9 cellular contexts compared by ENCODE assay signal in the genomic region with DNA sequence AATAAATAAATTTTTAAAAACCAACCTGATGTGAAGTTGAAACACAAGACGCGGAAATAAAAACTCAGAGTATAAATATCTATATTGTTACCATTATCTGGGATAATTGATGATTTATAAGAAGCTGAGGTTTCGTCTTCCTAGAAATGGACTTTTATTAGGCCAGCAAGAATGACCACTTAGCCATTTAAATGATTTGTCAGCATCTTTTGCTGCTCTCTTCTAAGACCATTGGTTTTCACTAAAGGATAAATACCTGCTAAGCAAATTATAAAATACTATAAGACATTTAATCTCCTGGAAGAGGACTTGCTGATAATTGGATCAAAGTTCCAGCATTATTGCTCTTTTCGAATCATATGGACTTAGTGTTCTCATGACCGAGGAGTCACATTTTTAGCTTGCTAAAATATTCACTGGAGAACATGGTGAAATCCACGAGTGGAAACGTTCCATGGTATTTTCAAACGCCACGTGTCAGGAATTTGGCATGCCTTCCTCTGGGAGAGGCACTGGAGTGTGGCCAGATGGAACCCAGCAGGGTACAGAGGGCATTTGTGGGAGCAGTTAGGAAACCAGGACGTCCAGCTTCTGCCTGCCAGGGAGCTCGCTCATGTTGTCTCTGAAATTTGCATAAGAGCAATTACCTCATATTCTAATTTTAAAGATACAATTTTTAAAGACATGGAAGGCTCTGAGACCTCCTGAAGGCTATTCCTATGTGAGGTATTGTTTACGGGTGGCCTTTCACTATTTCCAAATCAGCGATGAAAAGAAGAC. TPM values are rescaled to one million over a fixed set of nuclear protein-coding genes. Genes with fewer than 3 reads are reported as not detected.
DNase-seq lines count a peak whose midpoint lies in the region; ATAC-seq, FAIRE-seq and TF ChIP-seq lines count a peak whose summit lies in the region.
"Had no signal": no experiment of that assay in that cellular context is flagged by ENCODE, and none has a peak within 500 bp of the region (broad histone marks: within the 10 kb centered on the region; RNA-seq: fewer than 3 reads in every experiment).

No MANE protein-coding gene starts in this region.

- TF ChIP-seq POLR2A in H54 (IDR thresholded peaks at IDR 0.05; ENCODE audit: low read depth, low read length) = no peak

- H3K27me3 ChIP-seq in osteoblast (ENCODE audit: insufficient read depth, low read length) = no peaks in the 10 kb centered on the region

- no peaks in the 10 kb centered on the region for H4K20me1 ChIP-seq in osteoblast (ENCODE audit: insufficient read depth, low read length)

- no peaks in the 10 kb centered on the region for H3K36me3 ChIP-seq in osteoblast (ENCODE audit: insufficient read depth, low read length)

- POLR2A ChIA-PET in T-cell (lab: Charles Lee) = no interaction called here

- intact Hi-C loops in CD14-positive monocyte (cut with micrococcal nuclease) = loop anchor here in 1 of 2 donors (5.0 kb wide), 1 partner anchor 42 kb away; a partner anchor contains a TSS

- no peak for ATAC-seq in T-cell (replicated peaks in 1 of 4)
- ATAC-seq in GM21825 (IDR thresholded peaks at IDR 0.05; ENCODE audit: unreplicated experiment) = no peak
- no peak for ATAC-seq in GM18909 (IDR thresholded peaks at IDR 0.05; ENCODE audit: poor library complexity, unreplicated experiment)

- H3K79me2 ChIP-seq in osteoblast (ENCODE audit: insufficient read depth, low read length) = no peaks in the 10 kb centered on the region

- CTCF ChIA-PET in T-cell (lab: Charles Lee) = interaction anchor here in 1 of 2 donors (0.6 to 1.1 kb wide), 4 partner anchors 9 to 125 kb away, joined by 3 to 4 read pairs (median 4); no protein-coding TSS in a partner anchor

- peak overlapping the region; percentile 37 for H3K27ac ChIP-seq in osteoblast (ENCODE audit: low read depth, low read length)
- H3K27ac ChIP-seq: KMS-11 had no signal

- TF ChIP-seq CTCF in CD14-positive monocyte (IDR thresholded peaks at IDR 0.05) (no peak), osteoblast (IDR thresholded peaks at IDR 0.05; ENCODE audit: extremely low read depth, low read depth, low read length) (no peak)

- H3K4me3 Mint-ChIP-seq in CD14-positive monocyte (peak overlapping the region in 1 of 2 donors; percentile 21), T-cell (no peak overlapping the region)

- H3K9me3 Mint-ChIP-seq in CD14-positive monocyte = peaks cover 0 to under 1% (median 0%) of the 10 kb centered on the region in 7 donors
- H3K9me3 Mint-ChIP-seq in T-cell = no peaks in the 10 kb centered on the region

- H3K27me3 Mint-ChIP-seq in CD14-positive monocyte (ENCODE audit: low read depth in 3 of 3) = peaks cover 0 to 3% (median 0%) of the 10 kb centered on the region in 3 donors
- H3K27me3 Mint-ChIP-seq in T-cell = no peaks in the 10 kb centered on the region

- no peak for FAIRE-seq in H54 (lab: Jason Lieb, UNC)

- peak overlapping the region; percentile 65 for H2AFZ ChIP-seq in osteoblast (ENCODE audit: low read length)

- H3K27ac Mint-ChIP-seq in CD14-positive monocyte (peak overlapping the region in 4 of 7 donors; percentile 24 to 57 (median 44)), T-cell (peak overlapping the region in 1 of 2 donors; percentile 31)

- H3K36me3 Mint-ChIP-seq in CD14-positive monocyte (peaks cover 10 to 11% of the 10 kb centered on the region in 2 donors), T-cell (peaks cover 9% of the 10 kb centered on the region)

- H3K4me3 ChIP-seq in osteoblast (ENCODE audit: insufficient read depth, low read length) = no peak overlapping the region

- no peaks in the 10 kb centered on the region for H3K9me3 ChIP-seq in osteoblast (ENCODE audit: low read depth, low read length)

- H3K4me1 Mint-ChIP-seq in CD14-positive monocyte (peaks cover 49% of the 10 kb centered on the region), T-cell (peaks cover 39 to 54% (median 46%) of the 10 kb centered on the region in 3 donors)

- DNase-seq in CD14-positive monocyte (ENCODE audit: low spot score) (no peak), NCI-H526 treated with DMSO at 0.1 percent for 48 hours (lab: John Stamatoyannopoulos, UW) (peak; percentile 10), fibroblast of peridontal ligament (ENCODE audit: extremely low read depth) (peak; percentile 69), osteoblast (ENCODE audit: insufficient read length, low spot score, missing footprints) (no peak), T-cell (no peak), H54 (ENCODE audit: insufficient read length, low spot score) (no peak)

- H3K4me1 ChIP-seq in osteoblast (ENCODE audit: insufficient read depth, low read length) = peaks cover 28% of the 10 kb centered on the region

- peak overlapping the region; percentile 56 for H3K4me2 ChIP-seq in osteoblast (ENCODE audit: insufficient read depth, low read length)
- H3K4me2 ChIP-seq: KMS-11 had no signal

RNA-seq across cellular contexts. Expression of a gene that starts 43.1 kb away (rescaled TPM):
- polyA plus RNA-seq in CD14-positive monocyte = 10 to 100 TPM; 47.0 to 55.5 TPM
- total RNA-seq in osteoblast = 23.2 and 26.2 TPM in 2 replicates
- 100 to 1,000 TPM; 128 to 145 (median 135) TPM for total RNA-seq in T-cell

RNA-seq across cellular contexts. Expression of a gene that starts 53.4 kb away (rescaled TPM):
- 100 to 1,000 TPM; 158 to 167 TPM for polyA plus RNA-seq in CD14-positive monocyte
- 130 and 134 TPM in 2 replicates for total RNA-seq in osteoblast
- total RNA-seq in T-cell = 10 to 100 TPM; 32.1 to 79.6 (median 54.0) TPM

Comparison
In these comparisons a context has a peak if more than half of its experiments do, and no peak if none do; other contexts are left out.
1. DNase-seq: peak in NCI-H526 treated with DMSO at 0.1 percent for 48 hours (single experiment) and fibroblast of peridontal ligament (single experiment); none in CD14-positive monocyte (single experiment), osteoblast (single experiment), T-cell (0 of 34) and H54 (single experiment).